In the genomic region with DNA sequence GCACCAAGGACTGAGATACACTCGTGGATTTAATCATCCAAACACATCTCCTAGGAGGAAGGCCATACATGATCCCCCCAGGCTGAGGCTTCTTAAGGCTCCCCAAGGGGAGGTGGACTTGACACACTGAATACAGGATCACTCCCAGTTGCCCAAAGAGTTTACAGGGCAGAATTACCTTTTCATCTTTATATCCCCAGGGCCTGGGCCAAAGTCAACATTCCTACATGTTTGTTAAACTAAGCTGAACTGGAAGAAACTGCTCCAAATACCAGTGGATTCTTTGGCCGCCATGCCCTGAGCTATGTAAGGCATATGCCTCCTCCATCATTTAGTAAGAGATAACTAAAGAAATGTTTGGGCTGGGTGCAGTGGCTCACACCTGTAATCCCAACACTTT, we compare ENCODE assay signal across 1 cellular context.
TF ChIP-seq lines count a peak whose summit lies in the region.

No MANE protein-coding gene starts in this region.

TF ChIP-seq in HepG2, 621 proteins besides CTCF, POLR2A, EP300 and RAD21 (continues in another document):
- TF ChIP-seq ZFAT (CRISPR knock-in tag; conservative IDR thresholded peaks at IDR 0.05) (no peak), HMG20B (CRISPR knock-in tag; conservative IDR thresholded peaks at IDR 0.05) (no peak), ZNF660 (CRISPR knock-in tag; IDR thresholded peaks at IDR 0.05; ENCODE audit: borderline replicate concordance, low read depth) (no peak), SIN3B (IDR thresholded peaks at IDR 0.05; ENCODE audit: low read length) (no peak), CC2D1A (CRISPR knock-in tag; IDR thresholded peaks at IDR 0.05) (no peak), ZNF775 (CRISPR knock-in tag; IDR thresholded peaks at IDR 0.05; ENCODE audit: borderline replicate concordance) (no peak), GZF1 (CRISPR knock-in tag; IDR thresholded peaks at IDR 0.05) (no peak), HOXA9 (CRISPR knock-in tag; IDR thresholded peaks at IDR 0.05; ENCODE audit: borderline replicate concordance) (no peak), SOX5 (CRISPR knock-in tag; IDR thresholded peaks at IDR 0.05; ENCODE audit: borderline replicate concordance) (0 out of 2 replicates have a peak, but pooled peaks have one; percentile 28), CREM (IDR thresholded peaks at IDR 0.05) (no peak), CREM (CRISPR knock-in tag; IDR thresholded peaks at IDR 0.05) (no peak), MAFK (conservative IDR thresholded peaks at IDR 0.05 in 1 of 2, IDR thresholded peaks at IDR 0.05 in 1 of 2; ENCODE audit: low read length in 2 of 2) (peak; percentile 33 to 68; a peak in 3 of 4 replicates), ZNF878 (CRISPR knock-in tag; IDR thresholded peaks at IDR 0.05) (no peak), HNRNPK (IDR thresholded peaks at IDR 0.05; ENCODE audit: low read depth, low read length, poor library complexity, severe bottlenecking) (no peak), AKAP8 (CRISPR knock-in tag; IDR thresholded peaks at IDR 0.05) (no peak), ZNF552 (CRISPR knock-in tag; IDR thresholded peaks at IDR 0.05; ENCODE audit: borderline replicate concordance) (no peak), HOMEZ (CRISPR knock-in tag; IDR thresholded peaks at IDR 0.05; ENCODE audit: low read depth) (0 out of 2 replicates have a peak, but pooled peaks have one; percentile 37), ARID5B (CRISPR knock-in tag; IDR thresholded peaks at IDR 0.05) (peak; percentile 66), SOX6 (IDR thresholded peaks at IDR 0.05) (no peak), SOX6 (CRISPR knock-in tag; IDR thresholded peaks at IDR 0.05) (0 out of 2 replicates have a peak, but pooled peaks have one; percentile 32), SOX13 (IDR thresholded peaks at IDR 0.05) (no peak), SOX13 (CRISPR knock-in tag; conservative IDR thresholded peaks at IDR 0.05 in 1 of 2, IDR thresholded peaks at IDR 0.05 in 1 of 2) (peak in 1 of 2 experiments; percentile 41; a peak in 1 of 4 replicates), DMAP1 (CRISPR knock-in tag; IDR thresholded peaks at IDR 0.05) (no peak), IKZF5 (CRISPR knock-in tag; IDR thresholded peaks at IDR 0.05) (peak; percentile 20; the same call in 1 of the 2 replicates), ZNF546 (CRISPR knock-in tag; conservative IDR thresholded peaks at IDR 0.05) (no peak), TEAD3 (CRISPR knock-in tag; optimal IDR thresholded peaks at IDR 0.05; ENCODE audit: borderline replicate concordance) (peak; percentile 73), NFYC (CRISPR knock-in tag; IDR thresholded peaks at IDR 0.05) (peak; percentile 15; the same call in 1 of the 2 replicates), PPARG (CRISPR knock-in tag; conservative IDR thresholded peaks at IDR 0.05) (no peak), MED1 (CRISPR knock-in tag; IDR thresholded peaks at IDR 0.05) (peak; percentile 39), ZNF772 (CRISPR knock-in tag; IDR thresholded peaks at IDR 0.05) (no peak), KLF12 (CRISPR knock-in tag; IDR thresholded peaks at IDR 0.05; ENCODE audit: borderline replicate concordance) (no peak), KLF6 (CRISPR knock-in tag; IDR thresholded peaks at IDR 0.05) (0 out of 2 replicates have a peak, but pooled peaks have one; percentile 14), ZNF83 (CRISPR knock-in tag; IDR thresholded peaks at IDR 0.05; ENCODE audit: borderline replicate concordance) (no peak), ZNF780A (CRISPR knock-in tag; IDR thresholded peaks at IDR 0.05) (no peak), CBX5 (CRISPR knock-in tag; IDR thresholded peaks at IDR 0.05; ENCODE audit: borderline replicate concordance) (no peak), PHB2 (IDR thresholded peaks at IDR 0.05; ENCODE audit: partially characterized antibody) (no peak), HIVEP1 (CRISPR knock-in tag; IDR thresholded peaks at IDR 0.05) (no peak), ZNF598 (CRISPR knock-in tag; IDR thresholded peaks at IDR 0.05; ENCODE audit: borderline replicate concordance) (no peak)
- TF ChIP-seq, protein P1, sequence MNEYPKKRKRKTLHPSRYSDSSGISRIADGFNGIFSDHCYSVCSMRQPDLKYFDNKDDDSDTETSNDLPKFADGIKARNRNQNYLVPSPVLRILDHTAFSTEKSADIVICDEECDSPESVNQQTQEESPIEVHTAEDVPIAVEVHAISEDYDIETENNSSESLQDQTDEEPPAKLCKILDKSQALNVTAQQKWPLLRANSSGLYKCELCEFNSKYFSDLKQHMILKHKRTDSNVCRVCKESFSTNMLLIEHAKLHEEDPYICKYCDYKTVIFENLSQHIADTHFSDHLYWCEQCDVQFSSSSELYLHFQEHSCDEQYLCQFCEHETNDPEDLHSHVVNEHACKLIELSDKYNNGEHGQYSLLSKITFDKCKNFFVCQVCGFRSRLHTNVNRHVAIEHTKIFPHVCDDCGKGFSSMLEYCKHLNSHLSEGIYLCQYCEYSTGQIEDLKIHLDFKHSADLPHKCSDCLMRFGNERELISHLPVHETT (CRISPR knock-in tag; conservative IDR thresholded peaks at IDR 0.05): no peak
- TF ChIP-seq, protein P2, sequence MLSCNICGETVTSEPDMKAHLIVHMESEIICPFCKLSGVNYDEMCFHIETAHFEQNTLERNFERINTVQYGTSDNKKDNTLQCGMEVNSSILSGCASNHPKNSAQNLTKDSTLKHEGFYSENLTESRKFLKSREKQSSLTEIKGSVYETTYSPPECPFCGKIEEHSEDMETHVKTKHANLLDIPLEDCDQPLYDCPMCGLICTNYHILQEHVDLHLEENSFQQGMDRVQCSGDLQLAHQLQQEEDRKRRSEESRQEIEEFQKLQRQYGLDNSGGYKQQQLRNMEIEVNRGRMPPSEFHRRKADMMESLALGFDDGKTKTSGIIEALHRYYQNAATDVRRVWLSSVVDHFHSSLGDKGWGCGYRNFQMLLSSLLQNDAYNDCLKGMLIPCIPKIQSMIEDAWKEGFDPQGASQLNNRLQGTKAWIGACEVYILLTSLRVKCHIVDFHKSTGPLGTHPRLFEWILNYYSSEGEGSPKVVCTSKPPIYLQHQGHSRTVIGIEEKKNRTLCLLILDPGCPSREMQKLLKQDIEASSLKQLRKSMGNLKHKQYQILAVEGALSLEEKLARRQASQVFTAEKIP (CRISPR knock-in tag; IDR thresholded peaks at IDR 0.05; ENCODE audit: borderline replicate concordance): no peak
- TF ChIP-seq, protein P3, sequence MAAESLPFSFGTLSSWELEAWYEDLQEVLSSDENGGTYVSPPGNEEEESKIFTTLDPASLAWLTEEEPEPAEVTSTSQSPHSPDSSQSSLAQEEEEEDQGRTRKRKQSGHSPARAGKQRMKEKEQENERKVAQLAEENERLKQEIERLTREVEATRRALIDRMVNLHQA (CRISPR knock-in tag; IDR thresholded peaks at IDR 0.05): no peak
- TF ChIP-seq, protein P4, sequence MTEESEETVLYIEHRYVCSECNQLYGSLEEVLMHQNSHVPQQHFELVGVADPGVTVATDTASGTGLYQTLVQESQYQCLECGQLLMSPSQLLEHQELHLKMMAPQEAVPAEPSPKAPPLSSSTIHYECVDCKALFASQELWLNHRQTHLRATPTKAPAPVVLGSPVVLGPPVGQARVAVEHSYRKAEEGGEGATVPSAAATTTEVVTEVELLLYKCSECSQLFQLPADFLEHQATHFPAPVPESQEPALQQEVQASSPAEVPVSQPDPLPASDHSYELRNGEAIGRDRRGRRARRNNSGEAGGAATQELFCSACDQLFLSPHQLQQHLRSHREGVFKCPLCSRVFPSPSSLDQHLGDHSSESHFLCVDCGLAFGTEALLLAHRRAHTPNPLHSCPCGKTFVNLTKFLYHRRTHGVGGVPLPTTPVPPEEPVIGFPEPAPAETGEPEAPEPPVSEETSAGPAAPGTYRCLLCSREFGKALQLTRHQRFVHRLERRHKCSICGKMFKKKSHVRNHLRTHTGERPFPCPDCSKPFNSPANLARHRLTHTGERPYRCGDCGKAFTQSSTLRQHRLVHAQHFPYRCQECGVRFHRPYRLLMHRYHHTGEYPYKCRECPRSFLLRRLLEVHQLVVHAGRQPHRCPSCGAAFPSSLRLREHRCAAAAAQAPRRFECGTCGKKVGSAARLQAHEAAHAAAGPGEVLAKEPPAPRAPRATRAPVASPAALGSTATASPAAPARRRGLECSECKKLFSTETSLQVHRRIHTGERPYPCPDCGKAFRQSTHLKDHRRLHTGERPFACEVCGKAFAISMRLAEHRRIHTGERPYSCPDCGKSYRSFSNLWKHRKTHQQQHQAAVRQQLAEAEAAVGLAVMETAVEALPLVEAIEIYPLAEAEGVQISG (CRISPR knock-in tag; IDR thresholded peaks at IDR 0.05): no peak
